In genomic region chr5:135178476-135179155, GRCh38 we compare ENCODE assay signal across 14 cellular contexts.
DNase-seq lines count a peak whose midpoint lies in the region; ATAC-seq and TF ChIP-seq lines count a peak whose summit lies in the region.
"Had no signal": no experiment of that assay in that cellular context is flagged by ENCODE, and none has a peak within 500 bp of the region (broad histone marks: within the 10 kb centered on the region; RNA-seq: fewer than 3 reads in every experiment).

No MANE protein-coding gene starts in this region.

- no peak overlapping the region for H3K9ac ChIP-seq in colonic mucosa (ENCODE audit: low read depth in 2 of 2, low read length in 2 of 2)

- H3K27ac ChIP-seq in right atrium auricular region: no peak overlapping the region
- no peak overlapping the region for H3K27ac ChIP-seq in HEK293 (ENCODE audit: extremely low read depth, low read depth, low read length)
- peak overlapping the region; percentile 12 for H3K27ac ChIP-seq in OCI-LY7 (ENCODE audit: low read depth, low read length, poor library complexity, severe bottlenecking)
- no peak overlapping the region for H3K27ac ChIP-seq in colonic mucosa
- H3K27ac ChIP-seq: A549, C4-2B, HL-60 had no signal

- POLR2A ChIA-PET in HEK293 (lab: Yijun Ruan, JAX) (interaction anchor here (0.6 kb wide), 1 partner anchor 511 kb away, joined by 4 read pairs; no protein-coding TSS in a partner anchor), OCI-LY7 (lab: Charles Lee) (interaction anchor here (0.6 to 1.8 kb wide), 10 partner anchors 10 to 277 kb away, joined by 3 to 9 read pairs (median 4); no protein-coding TSS in a partner anchor)

- no TSS peak for BruUV-seq in OCI-LY7 (replicated peaks; lab: Mats Ljungman, UMichigan)

- TF ChIP-seq CTCF in right atrium auricular region (IDR thresholded peaks at IDR 0.05): no peak
- no peak for TF ChIP-seq CTCF in HEK293 (tag by site-specific recombination; IDR thresholded peaks at IDR 0.05)
- no peak for TF ChIP-seq CTCF in OCI-LY7 (conservative IDR thresholded peaks at IDR 0.05; ENCODE audit: low read length)
- no peak for TF ChIP-seq CTCF in osteocyte (IDR thresholded peaks at IDR 0.05)
- TF ChIP-seq CTCF in colonic mucosa (IDR thresholded peaks at IDR 0.05): no peak

- H3K9me3 ChIP-seq in right atrium auricular region (no peaks in the 10 kb centered on the region), HEK293 (ENCODE audit: control insufficient read depth, insufficient read depth, low read depth, low read length) (no peaks in the 10 kb centered on the region), OCI-LY7 (ENCODE audit: low read length) (no peaks in the 10 kb centered on the region), colonic mucosa (no peaks in the 10 kb centered on the region)
- H3K9me3 ChIP-seq: A549, BE2C, HAP-1 had no signal

- ATAC-seq in Right ventricle myocardium superior (ENCODE audit: poor library complexity): no peak

- H3K4me1 ChIP-seq in right atrium auricular region (no peaks in the 10 kb centered on the region), HEK293 (ENCODE audit: control insufficient read depth, insufficient read depth, low read length) (no peaks in the 10 kb centered on the region), OCI-LY7 (ENCODE audit: insufficient read depth, low read length, poor library complexity, severe bottlenecking) (peaks cover 39% of the 10 kb centered on the region), colonic mucosa (no peaks in the 10 kb centered on the region)
- H3K4me1 ChIP-seq: A549, BE2C, HAP-1 had no signal

- peaks cover 28% of the 10 kb centered on the region for H3K27me3 Mint-ChIP-seq in osteocyte (ENCODE audit: unreplicated experiment)

- peak overlapping the region; percentile 51 for H3K4me2 ChIP-seq in OCI-LY7 (ENCODE audit: low read length)
- H3K4me2 ChIP-seq: A549 had no signal

- H3K4me1 Mint-ChIP-seq in osteocyte (ENCODE audit: unreplicated experiment): no peaks in the 10 kb centered on the region
- H3K4me1 Mint-ChIP-seq: CD4-positive, alpha-beta memory T cell had no signal

- CTCF ChIA-PET in HEK293 (lab: Yijun Ruan, JAX) (interaction anchor here (0.5 to 1.6 kb wide), 5 partner anchors 11 to 100 kb away, joined by 3 to 5 read pairs (median 4); no protein-coding TSS in a partner anchor), OCI-LY7 (lab: Charles Lee; ENCODE audit: unreplicated experiment) (interaction anchor here (0.9 to 1.4 kb wide), 3 partner anchors 10 to 767 kb away, joined by 4 to 5 read pairs (median 4); partner anchors contain the start of gene CDKN2AIPNL)

- H2AFZ ChIP-seq in OCI-LY7 (ENCODE audit: low read length): no peak overlapping the region

- H3K4me3 ChIP-seq in right atrium auricular region (no peak overlapping the region), HEK293 (ENCODE audit: low read depth, low read length) (no peak overlapping the region), OCI-LY7 (ENCODE audit: low read depth, low read length, poor library complexity, severe bottlenecking) (no peak overlapping the region), colonic mucosa (no peak overlapping the region)
- H3K4me3 ChIP-seq: A549, HAP-1 had no signal

- H4K20me1 ChIP-seq in OCI-LY7 (ENCODE audit: insufficient read depth, low read length): no peaks in the 10 kb centered on the region

- no peaks in the 10 kb centered on the region for H3K36me3 Mint-ChIP-seq in osteocyte (ENCODE audit: unreplicated experiment)
- H3K36me3 Mint-ChIP-seq: CD4-positive, alpha-beta memory T cell had no signal

- intact Hi-C loops in Right ventricle myocardium superior (cut with DNase I): no loop called here
- intact Hi-C loops in OCI-LY7 (cut with micrococcal nuclease; ENCODE audit: unreplicated experiment): loop anchor here (5.0 kb wide), 1 partner anchor 126 kb away; no protein-coding TSS in a partner anchor
- intact Hi-C loops in colonic mucosa (cut with DNase I): no loop called here

- no peaks in the 10 kb centered on the region for H3K27me3 ChIP-seq in right atrium auricular region
- no peaks in the 10 kb centered on the region for H3K27me3 ChIP-seq in colonic mucosa
- H3K27me3 ChIP-seq: BE2C had no signal

- no peak overlapping the region for H3K4me3 Mint-ChIP-seq in osteocyte (ENCODE audit: unreplicated experiment)
- H3K4me3 Mint-ChIP-seq: CD4-positive, alpha-beta memory T cell had no signal

- H3K36me3 ChIP-seq in right atrium auricular region: no peaks in the 10 kb centered on the region
- H3K36me3 ChIP-seq in HEK293 (ENCODE audit: control insufficient read depth in 2 of 2, insufficient read depth in 1 of 2, low read length in 2 of 2): no peaks in the 10 kb centered on the region
- no peaks in the 10 kb centered on the region for H3K36me3 ChIP-seq in OCI-LY7 (ENCODE audit: insufficient read depth, low read length)
- H3K36me3 ChIP-seq in colonic mucosa: no peaks in the 10 kb centered on the region
- H3K36me3 ChIP-seq: BE2C, HAP-1 had no signal

- H3K79me2 ChIP-seq in OCI-LY7 (ENCODE audit: insufficient read depth, low read depth, low read length): no peaks in the 10 kb centered on the region

- H3K9me3 Mint-ChIP-seq in osteocyte (ENCODE audit: unreplicated experiment): no peaks in the 10 kb centered on the region

- H3K27ac Mint-ChIP-seq in osteocyte (ENCODE audit: unreplicated experiment): no peak overlapping the region
- H3K27ac Mint-ChIP-seq: CD4-positive, alpha-beta memory T cell had no signal

- H3K9me2 ChIP-seq in OCI-LY7 (ENCODE audit: insufficient read depth, low read length): no peaks in the 10 kb centered on the region

- peak; percentile 50 for DNase-seq in right atrium auricular region (ENCODE audit: low spot score)
- no peak for DNase-seq in Right ventricle myocardium superior
- peak; percentile 62 for DNase-seq in OCI-LY7 (ENCODE audit: low spot score)
- peak; percentile 71 for DNase-seq in osteocyte (ENCODE audit: extremely low spot score, unreplicated experiment)
- no peak for DNase-seq in activated naive CD4-positive, alpha-beta T cell treated with Interleukin-2 at 50 U/mL for 16 hours
- no peak for DNase-seq in colonic mucosa
- no peak for DNase-seq in NCI-H2029 (lab: John Stamatoyannopoulos, UW)
- DNase-seq: BE2C; CD4-positive, alpha-beta memory T cell had no signal

TF ChIP-seq in HEK293, 187 proteins besides CTCF, POLR2A, EP300 and RAD21:
- TF ChIP-seq EGR2 (tag by site-specific recombination; IDR thresholded peaks at IDR 0.05; ENCODE audit: low read depth) (peak; percentile 62), ZFHX2 (tag by site-specific recombination; conservative IDR thresholded peaks at IDR 0.05) (0 out of 2 replicates have a peak, but pooled peaks have one; percentile 43), ZNF747 (tag by site-specific recombination; IDR thresholded peaks at IDR 0.05) (no peak), ZBTB1 (tag by site-specific recombination; IDR thresholded peaks at IDR 0.05) (no peak)

Comparison
In these comparisons a context has a peak if more than half of its experiments do, and no peak if none do; other contexts are left out.
1. DNase-seq: peak in right atrium auricular region (single experiment), OCI-LY7 (single experiment) and osteocyte (single experiment); none in Right ventricle myocardium superior (single experiment), activated naive CD4-positive, alpha-beta T cell treated with Interleukin-2 at 50 U/mL for 16 hours (single experiment), colonic mucosa (single experiment) and NCI-H2029 (single experiment).